Comparison of ENCODE assay signal across 10 cellular contexts in genomic region chr16:85444879-85445778, GRCh38.
A peak's percentile ranks its signal among the peaks of the same experiment; 100 is the strongest.
DNase-seq lines count a peak whose midpoint lies in the region; ATAC-seq and TF ChIP-seq lines count a peak whose summit lies in the region.
"Had no signal": no experiment of that assay in that cellular context is flagged by ENCODE, and none has a peak within 500 bp of the region (broad histone marks: within the 10 kb centered on the region; RNA-seq: fewer than 3 reads in every experiment).

No MANE protein-coding gene starts in this region.

- H2AK5ac ChIP-seq in mesenchymal stem cell (ENCODE audit: low read length, severe bottlenecking): no peak overlapping the region

- no peak overlapping the region for H2BK12ac ChIP-seq in mesenchymal stem cell (ENCODE audit: low read length in 2 of 2)

- peak overlapping the region; percentile 98 for H3K27ac ChIP-seq in OCI-LY1 (ENCODE audit: low read depth, low read length, poor library complexity, severe bottlenecking)
- H3K27ac ChIP-seq in mesenchymal stem cell (ENCODE audit: low read length, poor library complexity, severe bottlenecking): no peak overlapping the region

- H3K14ac ChIP-seq in mesenchymal stem cell (ENCODE audit: low read length in 2 of 2): no peak overlapping the region

- CTCF ChIA-PET in Calu3 (lab: Charles Lee): interaction anchor here (1.5 kb wide), 1 partner anchor 112 kb away, joined by 3 read pairs; no protein-coding TSS in a partner anchor

- no peaks in the 10 kb centered on the region for H3K36me3 Mint-ChIP-seq in Calu3 (ENCODE audit: insufficient read depth, unreplicated experiment)
- H3K36me3 Mint-ChIP-seq: activated naive CD8-positive, alpha-beta T cell treated with anti-CD3 and anti-CD28 coated beads for 36 hours had no signal

- H3K23ac ChIP-seq in mesenchymal stem cell (ENCODE audit: low read length in 2 of 2): no peak overlapping the region

- no TSS peak for BruUV-seq in Calu3 (replicated peaks; lab: Mats Ljungman, UMichigan)

- no peaks in the 10 kb centered on the region for H3K9me2 ChIP-seq in OCI-LY1 (ENCODE audit: low read depth, low read length)

- peak overlapping the region; percentile 10 for H4K91ac ChIP-seq in mesenchymal stem cell (ENCODE audit: low read length)

- no peak overlapping the region for H4K8ac ChIP-seq in mesenchymal stem cell (ENCODE audit: low read length)

- ATAC-seq in GM18520 (IDR thresholded peaks at IDR 0.05; ENCODE audit: unreplicated experiment) (no peak), GM21526 (IDR thresholded peaks at IDR 0.05; ENCODE audit: low FRiP score, unreplicated experiment) (no peak)

- H3K27ac Mint-ChIP-seq in Calu3 (ENCODE audit: unreplicated experiment): no peak overlapping the region
- H3K27ac Mint-ChIP-seq: activated naive CD8-positive, alpha-beta T cell treated with anti-CD3 and anti-CD28 coated beads for 36 hours had no signal

- peaks cover 5% of the 10 kb centered on the region; the same call in 1 of the 2 replicates for H3F3A ChIP-seq in OCI-LY1 (ENCODE audit: insufficient read depth, low read length)

- peak overlapping the region; percentile 40 for H3K4me2 ChIP-seq in OCI-LY1 (ENCODE audit: low read length)
- H3K4me2 ChIP-seq in mesenchymal stem cell (ENCODE audit: low read length, poor library complexity, severe bottlenecking): no peak overlapping the region

- peak overlapping the region; percentile 44 for H2BK15ac ChIP-seq in mesenchymal stem cell (ENCODE audit: low read depth, poor library complexity, severe bottlenecking)

- TF ChIP-seq CTCF in Calu3 (IDR thresholded peaks at IDR 0.05; ENCODE audit: unreplicated experiment): no peak
- TF ChIP-seq CTCF in OCI-LY1 (IDR thresholded peaks at IDR 0.05; ENCODE audit: low read length): peak; percentile 33; the same call in 1 of the 2 replicates
- no peak for TF ChIP-seq CTCF in GM20000 (IDR thresholded peaks at IDR 0.05; ENCODE audit: extremely low read depth, missing control alignments)

- no peak overlapping the region for H3K4ac ChIP-seq in mesenchymal stem cell (ENCODE audit: low read depth in 1 of 2, low read length in 2 of 2)

- no peaks in the 10 kb centered on the region for H3K9me3 Mint-ChIP-seq in Calu3 (ENCODE audit: low read depth, unreplicated experiment)
- H3K9me3 Mint-ChIP-seq: activated naive CD8-positive, alpha-beta T cell treated with anti-CD3 and anti-CD28 coated beads for 36 hours had no signal

- 79% methylated on average over 41 of the region's 41 CpGs for WGBS in mesenchymal stem cell

- no peaks in the 10 kb centered on the region for H3K4me1 Mint-ChIP-seq in Calu3 (ENCODE audit: low read depth, unreplicated experiment)

- H2AFZ ChIP-seq in OCI-LY1 (ENCODE audit: low read length): no peak overlapping the region
- no peak overlapping the region for H2AFZ ChIP-seq in mesenchymal stem cell (ENCODE audit: low read depth, low read length)

- H3K4me1 ChIP-seq in OCI-LY1 (ENCODE audit: insufficient read depth, low read length, severe bottlenecking): peaks cover 61% of the 10 kb centered on the region
- H3K4me1 ChIP-seq in mesenchymal stem cell (ENCODE audit: control insufficient read depth, insufficient read depth, low read depth, low read length): peaks cover 15% of the 10 kb centered on the region

- in situ Hi-C loops in ACHN (cut with HindIII; ENCODE audit: low pct_ligation_motif_present, low pct_unique_long_range_greater_than_20kb, low sequenced_read_pairs): no loop called here

- peaks cover 6% of the 10 kb centered on the region for H3K79me1 ChIP-seq in mesenchymal stem cell (replicated peaks; ENCODE audit: low read length, poor library complexity, severe bottlenecking)

- no peak overlapping the region for H3K4me3 Mint-ChIP-seq in Calu3 (ENCODE audit: low read depth, unreplicated experiment)
- H3K4me3 Mint-ChIP-seq: activated naive CD8-positive, alpha-beta T cell treated with anti-CD3 and anti-CD28 coated beads for 36 hours had no signal

- H3K27me3 ChIP-seq in OCI-LY1 (ENCODE audit: insufficient read depth, low read length) (0 out of 2 replicates have a peak, but pooled peaks cover 3% of the 10 kb centered on the region), mesenchymal stem cell (ENCODE audit: control insufficient read depth in 1 of 2, insufficient read depth in 1 of 2, low read length in 2 of 2) (no peaks in the 10 kb centered on the region)

- H3K18ac ChIP-seq in mesenchymal stem cell (ENCODE audit: low read depth in 1 of 2, low read length in 2 of 2): no peak overlapping the region

- peak overlapping the region; percentile 5 for H3K4me3 ChIP-seq in OCI-LY1 (ENCODE audit: low read depth, low read length, poor library complexity, severe bottlenecking)
- no peak overlapping the region for H3K4me3 ChIP-seq in mesenchymal stem cell (ENCODE audit: insufficient read depth in 1 of 2, low read depth in 1 of 2, low read length in 2 of 2)

- intact Hi-C loops in Calu3 (cut with micrococcal nuclease; ENCODE audit: unreplicated experiment): no loop called here

- no peaks in the 10 kb centered on the region for H4K20me1 ChIP-seq in OCI-LY1 (ENCODE audit: insufficient read depth, low read length)

- H3K9ac ChIP-seq in OCI-LY1 (ENCODE audit: low read length) (peak overlapping the region; percentile 45; the same call in 1 of the 2 replicates), mesenchymal stem cell (ENCODE audit: low read length) (no peak overlapping the region)

- no peaks in the 10 kb centered on the region for H3K79me2 ChIP-seq in OCI-LY1 (ENCODE audit: insufficient read depth, low read length)

- H3K27me3 Mint-ChIP-seq in Calu3 (ENCODE audit: unreplicated experiment): peaks cover 91% of the 10 kb centered on the region
- H3K27me3 Mint-ChIP-seq: activated naive CD8-positive, alpha-beta T cell treated with anti-CD3 and anti-CD28 coated beads for 36 hours had no signal

- no peaks in the 10 kb centered on the region for H3K9me3 ChIP-seq in OCI-LY1 (ENCODE audit: low read length)
- no peaks in the 10 kb centered on the region for H3K9me3 ChIP-seq in mesenchymal stem cell (ENCODE audit: control insufficient read depth, low read length)

- DNase-seq in Calu3: peak; percentile 22
- peak; percentile 73 for DNase-seq in NCI-H128 (lab: John Stamatoyannopoulos, UW; ENCODE audit: unreplicated experiment)
- no peak for DNase-seq in mesenchymal stem cell
- no peak for DNase-seq in ACHN
- DNase-seq in GM20000 (ENCODE audit: low spot score): no peak
- DNase-seq: activated naive CD8-positive, alpha-beta T cell treated with anti-CD3 and anti-CD28 coated beads for 36 hours; kidney glomerular epithelial cell had no signal

- H2BK120ac ChIP-seq in mesenchymal stem cell (ENCODE audit: low read depth, low read length): no peak overlapping the region

- H3K36me3 ChIP-seq in OCI-LY1 (ENCODE audit: insufficient read depth, low read length) (no peaks in the 10 kb centered on the region), mesenchymal stem cell (ENCODE audit: control insufficient read depth in 1 of 2, insufficient read depth in 2 of 2, low read depth in 1 of 2, low read length in 2 of 2) (peaks cover 0 to 10% of the 10 kb centered on the region in 2 experiments)

- H2BK5ac ChIP-seq in mesenchymal stem cell (ENCODE audit: low read depth, low read length, poor library complexity, severe bottlenecking): no peak overlapping the region

Comparison
In these comparisons a context has a peak if more than half of its experiments do, and no peak if none do; other contexts are left out.
1. DNase-seq: peak in Calu3 (single experiment) and NCI-H128 (single experiment); none in mesenchymal stem cell (single experiment), ACHN (single experiment) and GM20000 (single experiment).